Comparison of ENCODE assay signal across 20 cellular contexts in genomic region chr10:78389419-78389818, GRCh38.
DNase-seq lines count a peak whose midpoint lies in the region; ATAC-seq, FAIRE-seq and TF ChIP-seq lines count a peak whose summit lies in the region.
"Had no signal": no experiment of that assay in that cellular context is flagged by ENCODE, and none has a peak within 500 bp of the region (broad histone marks: within the 10 kb centered on the region; RNA-seq: fewer than 3 reads in every experiment).

No MANE protein-coding gene starts in this region.

- no peaks in the 10 kb centered on the region for H3K36me3 Mint-ChIP-seq in natural killer cell treated with Interleukin-12 subunit alpha and Interleukin-12 subunit beta and Interleukin-15 and Interleukin-18, amount 100 ng/mL, for 72 hours
- no peaks in the 10 kb centered on the region for H3K36me3 Mint-ChIP-seq in natural killer cell
- no peaks in the 10 kb centered on the region for H3K36me3 Mint-ChIP-seq in chondrocyte (ENCODE audit: low read depth)
- H3K36me3 Mint-ChIP-seq: CD14-positive monocyte; CD8-positive, alpha-beta T cell had no signal

- H3K4me1 ChIP-seq in K562 (replicated peaks in 1 of 2; ENCODE audit: control insufficient read depth in 2 of 2, insufficient read depth in 2 of 2, low read length in 2 of 2): no peaks in the 10 kb centered on the region
- H3K4me1 ChIP-seq: A549 had no signal

- H3K4me1 Mint-ChIP-seq in natural killer cell treated with Interleukin-12 subunit alpha and Interleukin-12 subunit beta and Interleukin-15 and Interleukin-18, amount 100 ng/mL, for 72 hours (ENCODE audit: low read depth in 2 of 2): no peaks in the 10 kb centered on the region
- no peaks in the 10 kb centered on the region for H3K4me1 Mint-ChIP-seq in natural killer cell
- no peaks in the 10 kb centered on the region for H3K4me1 Mint-ChIP-seq in chondrocyte (ENCODE audit: low read depth)
- H3K4me1 Mint-ChIP-seq: CD14-positive monocyte had no signal

- H3F3A ChIP-seq in neural cell (ENCODE audit: insufficient read depth, low read length, poor library complexity, severe bottlenecking): no peaks in the 10 kb centered on the region

- POLR2A ChIA-PET in K562 (lab: Yijun Ruan, JAX): no interaction called here

- peak; percentile 20 for DNase-seq in natural killer cell treated with Interleukin-12 subunit alpha and Interleukin-12 subunit beta and Interleukin-15 and Interleukin-18, amount 100 ng/mL, for 72 hours (ENCODE audit: low spot score)
- DNase-seq in natural killer cell (no peak), K562 (ENCODE audit: extremely low read depth in 1 of 4, low spot score in 3 of 4) (no peak), chondrocyte (ENCODE audit: low spot score) (no peak), ACHN (no peak)
- DNase-seq: CD8-positive, alpha-beta T cell; COR-L47; DMS153; DMS79 treated with DMSO at 0.1 percent for 48 hours; EL; GDM1; GOT3; H9; HFFc6 had no signal

- TF ChIP-seq POLR2A in K562 (conservative IDR thresholded peaks at IDR 0.05): no peak

- H3K9me3 Mint-ChIP-seq in natural killer cell treated with Interleukin-12 subunit alpha and Interleukin-12 subunit beta and Interleukin-15 and Interleukin-18, amount 100 ng/mL, for 72 hours: no peaks in the 10 kb centered on the region
- H3K9me3 Mint-ChIP-seq in natural killer cell: no peaks in the 10 kb centered on the region
- H3K9me3 Mint-ChIP-seq in chondrocyte (ENCODE audit: low read depth): no peaks in the 10 kb centered on the region
- H3K9me3 Mint-ChIP-seq: CD14-positive monocyte; CD8-positive, alpha-beta T cell; H9; HFFc6 had no signal

- no peak for FAIRE-seq in K562 (lab: Jason Lieb, UNC)
- FAIRE-seq: A549, D721Med, GM12892, GM19239 had no signal

- H3K36me3 ChIP-seq in K562 (ENCODE audit: control insufficient read depth, insufficient read depth, low read length) (no peaks in the 10 kb centered on the region), neural cell (ENCODE audit: insufficient read depth, low read length) (no peaks in the 10 kb centered on the region)

- BruUV-seq in K562 (replicated peaks; lab: Mats Ljungman, UMichigan): no TSS peak

- H3K79me2 ChIP-seq in K562 (ENCODE audit: control insufficient read depth, insufficient read depth, low read length): no peaks in the 10 kb centered on the region
- no peaks in the 10 kb centered on the region for H3K79me2 ChIP-seq in neural cell (replicated peaks; ENCODE audit: insufficient read depth, low read length)

- TF ChIP-seq RAD21 in K562 (CRISPR knock-in tag; conservative IDR thresholded peaks at IDR 0.05 in 1 of 2, IDR thresholded peaks at IDR 0.05 in 1 of 2): no peak
- TF ChIP-seq RAD21 in neural cell (conservative IDR thresholded peaks at IDR 0.05): no peak

- H3K27me3 ChIP-seq in K562 (ENCODE audit: control insufficient read depth in 2 of 2, insufficient read depth in 2 of 2, low read length in 2 of 2) (peaks cover 7 to 21% of the 10 kb centered on the region in 2 experiments), neural cell (ENCODE audit: insufficient read depth, low read depth, low read length) (no peaks in the 10 kb centered on the region)

- no peaks in the 10 kb centered on the region for H3K9me1 ChIP-seq in K562 (ENCODE audit: control insufficient read depth, insufficient read depth, low read length)

- H3K4me2 ChIP-seq in K562 (ENCODE audit: insufficient read depth, low read length) (no peak overlapping the region), neural cell (ENCODE audit: low read length) (no peak overlapping the region)
- H3K4me2 ChIP-seq: A549 had no signal

- H3K4me3 Mint-ChIP-seq in natural killer cell treated with Interleukin-12 subunit alpha and Interleukin-12 subunit beta and Interleukin-15 and Interleukin-18, amount 100 ng/mL, for 72 hours: no peak overlapping the region
- H3K4me3 Mint-ChIP-seq in natural killer cell (no peak overlapping the region), chondrocyte (ENCODE audit: unreplicated experiment) (no peak overlapping the region)
- H3K4me3 Mint-ChIP-seq: CD14-positive monocyte; CD8-positive, alpha-beta T cell; H9; HFFc6 had no signal

- H4K20me1 ChIP-seq in K562 (replicated peaks; ENCODE audit: control insufficient read depth, insufficient read depth, low read length) (peaks cover 7% of the 10 kb centered on the region; the same call in 1 of the 2 replicates), neural cell (ENCODE audit: insufficient read depth) (no peaks in the 10 kb centered on the region)

- no peak overlapping the region for H3K27ac Mint-ChIP-seq in natural killer cell treated with Interleukin-12 subunit alpha and Interleukin-12 subunit beta and Interleukin-15 and Interleukin-18, amount 100 ng/mL, for 72 hours
- no peak overlapping the region for H3K27ac Mint-ChIP-seq in natural killer cell
- H3K27ac Mint-ChIP-seq in chondrocyte (ENCODE audit: unreplicated experiment): no peak overlapping the region
- H3K27ac Mint-ChIP-seq: CD8-positive, alpha-beta T cell; H9; HFFc6 had no signal

- no peaks in the 10 kb centered on the region for H3K9me3 ChIP-seq in K562 (replicated peaks; ENCODE audit: control insufficient read depth, insufficient read depth, low read depth, low read length)
- H3K9me3 ChIP-seq in neural cell (ENCODE audit: low read length): no peaks in the 10 kb centered on the region
- H3K9me3 ChIP-seq: A549 had no signal

- 2% methylated on average over 3 of the region's 3 CpGs for whole genome bisulfite sequencing in K562 (ENCODE audit: insufficient coverage, low coverage, missing lambda C conversion rate)

- H3K27ac ChIP-seq in K562 (ENCODE audit: extremely low read depth, low read depth, low read length): no peak overlapping the region
- no peak overlapping the region for H3K27ac ChIP-seq in neural cell (ENCODE audit: low read length)
- H3K27ac ChIP-seq: A549 had no signal

- TF ChIP-seq EP300 in K562 (IDR thresholded peaks at IDR 0.05; ENCODE audit: low read length) (no peak), neural cell (conservative IDR thresholded peaks at IDR 0.05; ENCODE audit: poor library complexity, severe bottlenecking) (no peak)

- intact Hi-C loops in natural killer cell (cut with micrococcal nuclease): no loop called here
- intact Hi-C loops in K562 (cut with micrococcal nuclease): no loop called here

- H3K9me2 ChIP-seq in neural cell (ENCODE audit: insufficient read depth, low read length): no peaks in the 10 kb centered on the region

- in situ Hi-C loops in K562 (cut with MboI) (no loop called here), ACHN (cut with HindIII; ENCODE audit: low pct_ligation_motif_present, low pct_unique_long_range_greater_than_20kb, low sequenced_read_pairs) (no loop called here)

- TF ChIP-seq CTCF in natural killer cell (IDR thresholded peaks at IDR 0.05) (no peak), K562 (IDR thresholded peaks at IDR 0.05 in 2 of 3, conservative IDR thresholded peaks at IDR 0.05 in 1 of 3; ENCODE audit: insufficient read depth in 2 of 3, low read depth in 1 of 3, low read length in 3 of 3) (no peak), neural cell (IDR thresholded peaks at IDR 0.05; ENCODE audit: poor library complexity, severe bottlenecking) (no peak), chondrocyte (IDR thresholded peaks at IDR 0.05) (no peak)

- H3K27me3 Mint-ChIP-seq in natural killer cell treated with Interleukin-12 subunit alpha and Interleukin-12 subunit beta and Interleukin-15 and Interleukin-18, amount 100 ng/mL, for 72 hours: peaks cover 11 to 21% of the 10 kb centered on the region in 2 donors
- H3K27me3 Mint-ChIP-seq in natural killer cell (ENCODE audit: low read depth in 2 of 2) (peaks cover 6 to 8% of the 10 kb centered on the region in 2 donors), chondrocyte (ENCODE audit: low read depth) (peaks cover 28% of the 10 kb centered on the region)

- H2AFZ ChIP-seq in K562 (ENCODE audit: low read depth, low read length) (no peak overlapping the region), neural cell (ENCODE audit: low read depth, low read length) (no peak overlapping the region)

- H3K9ac ChIP-seq in K562 (ENCODE audit: insufficient read depth in 1 of 2, low read depth in 2 of 2, low read length in 2 of 2) (no peak overlapping the region), neural cell (ENCODE audit: low read length) (no peak overlapping the region)

- H3K4me3 ChIP-seq in K562 (no peak overlapping the region), neural cell (ENCODE audit: low read length) (no peak overlapping the region)
- H3K4me3 ChIP-seq: A549 had no signal

- no peak for ATAC-seq in natural killer cell treated with Interleukin-12 subunit alpha and Interleukin-12 subunit beta and Interleukin-15 and Interleukin-18, amount 100 ng/mL, for 72 hours
- ATAC-seq in natural killer cell (no peak), K562 (no peak)
- ATAC-seq: A549; CD8-positive, alpha-beta T cell had no signal

- CTCF ChIA-PET in K562 (lab: Yijun Ruan, JAX; ENCODE audit: low intra/inter-chr PET ratio): no interaction called here

TF ChIP-seq in K562, 482 proteins besides CTCF, POLR2A, EP300 and RAD21 (continues in another document):
- TF ChIP-seq FUS (optimal IDR thresholded peaks at IDR 0.05; ENCODE audit: low read depth, low read length): no peak
- no peak for TF ChIP-seq STAT5A (IDR thresholded peaks at IDR 0.05; ENCODE audit: borderline replicate concordance, low read length)
- TF ChIP-seq OTX1 (CRISPR knock-in tag; IDR thresholded peaks at IDR 0.05): no peak

TF ChIP-seq in neural cell, 6 proteins besides CTCF, POLR2A, EP300 and RAD21:
- TF ChIP-seq POLR2AphosphoS5 (IDR thresholded peaks at IDR 0.05) (peak; percentile 26), REST (IDR thresholded peaks at IDR 0.05; ENCODE audit: borderline replicate concordance) (no peak)
